17 cellular contexts compared by ENCODE assay signal in genomic region chr7:82021713-82022112, GRCh38.
DNase-seq lines count a peak whose midpoint lies in the region; ATAC-seq, FAIRE-seq and TF ChIP-seq lines count a peak whose summit lies in the region.
"Had no signal": no experiment of that assay in that cellular context is flagged by ENCODE, and none has a peak within 500 bp of the region (broad histone marks: within the 10 kb centered on the region; RNA-seq: fewer than 3 reads in every experiment).

No MANE protein-coding gene starts in this region.

- no peak overlapping the region for H3K4me3 Mint-ChIP-seq in nephron
- H3K4me3 Mint-ChIP-seq in activated naive CD8-positive, alpha-beta T cell treated with anti-CD3 and anti-CD28 coated beads, Interleukin-2, amount 50 U/mL, for 24 hours = no peak overlapping the region
- H3K4me3 Mint-ChIP-seq: B cell; CD4-positive, CD25-positive, alpha-beta regulatory T cell; CD8-positive, alpha-beta T cell had no signal

- H3K9me3 Mint-ChIP-seq in nephron = no peaks in the 10 kb centered on the region
- H3K9me3 Mint-ChIP-seq in activated naive CD8-positive, alpha-beta T cell treated with anti-CD3 and anti-CD28 coated beads, Interleukin-2, amount 50 U/mL, for 24 hours = peaks cover 5% of the 10 kb centered on the region
- H3K9me3 Mint-ChIP-seq: CD8-positive, alpha-beta T cell had no signal

- in situ Hi-C loops in ACHN (cut with HindIII; ENCODE audit: low pct_ligation_motif_present, low pct_unique_long_range_greater_than_20kb, low sequenced_read_pairs) = loop anchor here (25.0 kb wide), 1 partner anchor 534 kb away; no protein-coding TSS in a partner anchor

- H3K27me3 Mint-ChIP-seq in nephron (ENCODE audit: low read depth) = no peaks in the 10 kb centered on the region
- H3K27me3 Mint-ChIP-seq in activated naive CD8-positive, alpha-beta T cell treated with anti-CD3 and anti-CD28 coated beads, Interleukin-2, amount 50 U/mL, for 24 hours = no peaks in the 10 kb centered on the region
- H3K27me3 Mint-ChIP-seq: B cell; CD4-positive, CD25-positive, alpha-beta regulatory T cell had no signal

- no peak for ATAC-seq in activated naive CD8-positive, alpha-beta T cell treated with anti-CD3 and anti-CD28 coated beads, Interleukin-2, amount 50 U/mL, for 24 hours
- ATAC-seq: CD8-positive, alpha-beta T cell had no signal

- peak overlapping the region in 2 of 3 experiments; percentile 58 to 89 for H3K27ac Mint-ChIP-seq in nephron
- H3K27ac Mint-ChIP-seq in activated naive CD8-positive, alpha-beta T cell treated with anti-CD3 and anti-CD28 coated beads, Interleukin-2, amount 50 U/mL, for 24 hours = no peak overlapping the region
- H3K27ac Mint-ChIP-seq: B cell; CD4-positive, CD25-positive, alpha-beta regulatory T cell; CD8-positive, alpha-beta T cell had no signal

- FAIRE-seq in TTC549 (lab: Jason Lieb, UNC) = peak; percentile 93
- FAIRE-seq: G401.6, GM12892, H1 had no signal

- peaks cover 29% of the 10 kb centered on the region for H3K4me1 Mint-ChIP-seq in nephron
- no peaks in the 10 kb centered on the region for H3K4me1 Mint-ChIP-seq in activated naive CD8-positive, alpha-beta T cell treated with anti-CD3 and anti-CD28 coated beads, Interleukin-2, amount 50 U/mL, for 24 hours
- H3K4me1 Mint-ChIP-seq: B cell; CD4-positive, CD25-positive, alpha-beta regulatory T cell had no signal

- TF ChIP-seq CTCF in nephron (IDR thresholded peaks at IDR 0.05; ENCODE audit: unreplicated experiment in 3 of 3) = no peak

- DNase-seq in amniotic epithelial cell (ENCODE audit: low read depth) (peak; percentile 16), T-helper 2 cell (no peak), ACHN (no peak)
- DNase-seq in activated naive CD8-positive, alpha-beta T cell treated with anti-CD3 and anti-CD28 coated beads, Interleukin-2, amount 50 U/mL, for 24 hours = no peak
- DNase-seq: Caco-2; CD4-positive, CD25-positive, alpha-beta regulatory T cell; CD8-positive, alpha-beta T cell; DMS153; DND-41; H7; HCEC 1CT had no signal

- no peaks in the 10 kb centered on the region for H3K36me3 Mint-ChIP-seq in nephron (ENCODE audit: low read depth)
- H3K36me3 Mint-ChIP-seq in activated naive CD8-positive, alpha-beta T cell treated with anti-CD3 and anti-CD28 coated beads, Interleukin-2, amount 50 U/mL, for 24 hours (ENCODE audit: low read depth) = no peaks in the 10 kb centered on the region
- H3K36me3 Mint-ChIP-seq: CD4-positive, CD25-positive, alpha-beta regulatory T cell; CD8-positive, alpha-beta T cell had no signal
